Comparison of ENCODE assay signal across 1 cellular context in the genomic region with DNA sequence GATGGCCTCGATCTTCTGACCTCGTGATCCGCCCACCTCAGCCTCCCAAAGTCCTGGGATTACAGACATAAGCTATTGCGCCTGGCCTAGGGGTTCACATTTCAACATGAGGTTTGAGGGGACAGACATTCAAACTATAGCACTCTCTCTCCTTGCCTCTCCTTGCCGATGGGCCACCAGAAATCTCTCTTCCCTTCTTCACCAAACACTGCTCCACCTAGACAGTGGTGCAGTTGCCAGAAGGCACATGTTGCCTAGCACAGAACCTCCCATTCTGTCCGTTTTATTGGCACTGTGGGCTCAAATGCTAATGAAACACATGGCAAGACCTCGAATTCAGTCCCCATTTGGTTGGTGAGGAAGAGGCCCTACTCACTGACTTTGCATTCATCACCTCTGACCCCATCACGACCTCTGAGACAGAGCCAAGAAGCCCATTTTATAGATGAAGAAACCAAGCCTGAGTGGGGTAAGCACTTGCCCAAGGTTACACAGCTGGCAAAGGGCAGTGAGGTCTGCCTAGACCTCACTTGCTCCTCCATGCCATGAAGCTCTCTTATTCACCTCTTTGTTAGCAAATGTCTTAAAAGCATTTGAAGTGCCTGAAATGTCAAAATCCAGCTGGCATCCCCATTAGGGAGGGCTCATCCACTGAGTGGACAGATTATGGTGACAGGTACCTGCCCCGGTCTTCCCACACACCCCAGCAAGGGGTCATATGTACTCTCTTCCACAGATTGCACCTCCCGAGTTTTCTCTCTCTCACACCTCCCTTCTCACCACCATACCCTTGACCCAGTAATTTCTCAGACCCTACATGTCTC.
TF ChIP-seq lines count a peak whose summit lies in the region.

No MANE protein-coding gene starts in this region.

TF ChIP-seq in H1, 55 proteins besides CTCF, POLR2A, EP300 and RAD21:
- TF ChIP-seq SIN3A (conservative IDR thresholded peaks at IDR 0.05 in 1 of 2, IDR thresholded peaks at IDR 0.05 in 1 of 2; ENCODE audit: low read depth in 1 of 2, low read length in 2 of 2) (no peak), KDM1A (IDR thresholded peaks at IDR 0.05; ENCODE audit: borderline replicate concordance, low read length) (peak; percentile 15; the same call in 1 of the 2 replicates), TEAD4 (IDR thresholded peaks at IDR 0.05; ENCODE audit: low read depth, low read length) (no peak)
